10 cellular contexts compared by ENCODE assay signal in genomic region chr9:133888048-133888778, GRCh38.
DNase-seq lines count a peak whose midpoint lies in the region; ATAC-seq, FAIRE-seq and TF ChIP-seq lines count a peak whose summit lies in the region.
"Had no signal": no experiment of that assay in that cellular context is flagged by ENCODE, and none has a peak within 500 bp of the region (broad histone marks: within the 10 kb centered on the region; RNA-seq: fewer than 3 reads in every experiment).

No MANE protein-coding gene starts in this region.

- H2AFZ ChIP-seq in H1 (ENCODE audit: low read length), result no peak overlapping the region
- peak overlapping the region; percentile 74 for H2AFZ ChIP-seq in trophoblast cell (ENCODE audit: insufficient read depth, low read length, poor library complexity)

- H3K79me2 ChIP-seq in H1 (ENCODE audit: control insufficient read depth in 1 of 2, insufficient read depth in 2 of 2, low read length in 2 of 2) (peaks cover 0 to 46% of the 10 kb centered on the region in 2 experiments; a peak in 2 of 4 replicates), trophoblast cell (ENCODE audit: control insufficient read depth, insufficient read depth, low read length, poor library complexity) (peaks cover 48% of the 10 kb centered on the region)

- H4K5ac ChIP-seq in H1 (ENCODE audit: insufficient read length, low read depth, low read length), result no peak overlapping the region

- H3K9me3 ChIP-seq in HUES48 (ENCODE audit: control insufficient read depth, insufficient read depth, low read length) (no peaks in the 10 kb centered on the region), H1 (ENCODE audit: insufficient read depth in 2 of 2, low read depth in 1 of 2, low read length in 1 of 2) (no peaks in the 10 kb centered on the region), trophoblast cell (ENCODE audit: insufficient read depth, low read depth, low read length) (peaks cover 4% of the 10 kb centered on the region)
- H3K9me3 ChIP-seq: psoas muscle had no signal

- H3K23ac ChIP-seq in H1 (ENCODE audit: insufficient read length) (no peak overlapping the region), trophoblast cell (ENCODE audit: low read length) (no peak overlapping the region)

- 0 out of 2 replicates have a peak overlapping the region, but pooled peaks have one; percentile 61 for H2BK15ac ChIP-seq in H1 (ENCODE audit: low read length)

- no peak overlapping the region for H3K4me3 ChIP-seq in HUES48 (ENCODE audit: low read depth, low read length)
- H3K4me3 ChIP-seq in H1 (ENCODE audit: extremely low read depth in 1 of 4, insufficient read depth in 2 of 4, low read depth in 3 of 4, low read length in 4 of 4), result no peak overlapping the region
- no peak overlapping the region for H3K4me3 ChIP-seq in trophoblast cell (ENCODE audit: low read depth, low read length)
- H3K4me3 ChIP-seq: psoas muscle had no signal

- TF ChIP-seq EP300 in H1 (IDR thresholded peaks at IDR 0.05; ENCODE audit: borderline replicate concordance in 1 of 2, low read depth in 2 of 2, low read length in 2 of 2), result no peak

- no peak for TF ChIP-seq CTCF in H1 (IDR thresholded peaks at IDR 0.05; ENCODE audit: control extremely low read depth in 1 of 3, insufficient read depth in 1 of 3, low read depth in 1 of 3, low read length in 3 of 3)

- H3K27ac ChIP-seq in HUES48 (ENCODE audit: low read depth, low read length) (peak overlapping the region; percentile 44), H1 (ENCODE audit: low read depth, low read length) (peak overlapping the region; percentile 43; the same call in 1 of the 2 replicates), trophoblast cell (ENCODE audit: low read depth, low read length) (peak overlapping the region; percentile 80)
- H3K27ac ChIP-seq: psoas muscle had no signal

- no peaks in the 10 kb centered on the region for H3K27me3 ChIP-seq in HUES48 (ENCODE audit: control insufficient read depth, insufficient read depth, low read length)
- no peaks in the 10 kb centered on the region for H3K27me3 ChIP-seq in H1 (replicated peaks in 1 of 4; ENCODE audit: control insufficient read depth in 3 of 4, extremely low read depth in 1 of 4, insufficient read depth in 3 of 4, low read length in 3 of 4)
- no peaks in the 10 kb centered on the region for H3K27me3 ChIP-seq in trophoblast cell (ENCODE audit: insufficient read depth, low read length)

- ATAC-seq in HG02571 (IDR thresholded peaks at IDR 0.05; ENCODE audit: unreplicated experiment) (no peak), GM18505 (IDR thresholded peaks at IDR 0.05; ENCODE audit: unreplicated experiment) (no peak)
- ATAC-seq: left cardiac atrium, psoas muscle had no signal

- H3K4me1 ChIP-seq in HUES48 (ENCODE audit: control insufficient read depth, insufficient read depth, low read length) (peaks cover 36% of the 10 kb centered on the region), H1 (replicated peaks in 1 of 4; ENCODE audit: control insufficient read depth in 3 of 4, insufficient read depth in 4 of 4, low read length in 3 of 4) (peaks cover 0 to 47% (median 23%) of the 10 kb centered on the region in 4 experiments; a peak in 6 of 7 replicates), trophoblast cell (ENCODE audit: control insufficient read depth in 1 of 2, insufficient read depth in 2 of 2, low read length in 2 of 2) (peaks cover 55 to 66% of the 10 kb centered on the region in 2 experiments)
- H3K4me1 ChIP-seq: psoas muscle had no signal

- peaks cover 4% of the 10 kb centered on the region in 2 experiments for H4K20me1 ChIP-seq in H1 (replicated peaks in 1 of 2; ENCODE audit: control insufficient read depth in 1 of 2, insufficient read depth in 2 of 2, low read length in 2 of 2)

- H3K18ac ChIP-seq in H1 (ENCODE audit: extremely low read depth, low read length) (peak overlapping the region; percentile 83), trophoblast cell (ENCODE audit: low read length) (peak overlapping the region; percentile 42)

- H3K14ac ChIP-seq in H1 (ENCODE audit: insufficient read length) (no peak overlapping the region), trophoblast cell (ENCODE audit: low read length) (peak overlapping the region; percentile 51)

- peak overlapping the region; percentile 95; the same call in 1 of the 2 replicates for H2BK20ac ChIP-seq in H1 (ENCODE audit: low read length)

- no peak for TF ChIP-seq RAD21 in H1 (IDR thresholded peaks at IDR 0.05 in 1 of 2, conservative IDR thresholded peaks at IDR 0.05 in 1 of 2; ENCODE audit: low read depth in 2 of 2, low read length in 2 of 2)

- CTCF ChIA-PET in H1 (lab: Charles Lee; ENCODE audit: partially characterized antibody), result interaction anchor here (0.9 to 3.0 kb wide), 7 partner anchors 8 to 106 kb away, joined by 3 to 20 read pairs (median 4); no protein-coding TSS in a partner anchor

- H4K8ac ChIP-seq in H1 (ENCODE audit: extremely low read depth, insufficient read depth, low read length) (no peak overlapping the region), trophoblast cell (ENCODE audit: low read depth, low read length) (peak overlapping the region; percentile 49)

- H2BK12ac ChIP-seq in H1 (ENCODE audit: low read depth, low read length) (peak overlapping the region; percentile 97; the same call in 1 of the 2 replicates), trophoblast cell (ENCODE audit: low read length) (peak overlapping the region; percentile 98)

- no peaks in the 10 kb centered on the region for H3K36me3 ChIP-seq in HUES48 (ENCODE audit: control insufficient read depth, insufficient read depth, low read length)
- H3K36me3 ChIP-seq in H1 (ENCODE audit: control insufficient read depth in 2 of 4, insufficient read depth in 4 of 4, low read length in 3 of 4), result no peaks in the 10 kb centered on the region
- peaks cover 4 to 12% of the 10 kb centered on the region in 2 experiments for H3K36me3 ChIP-seq in trophoblast cell (ENCODE audit: control insufficient read depth in 1 of 2, insufficient read depth in 2 of 2, low read length in 2 of 2)

- DNase-seq in NCI-H510A (lab: John Stamatoyannopoulos, UW), result peak; percentile 81
- peak in 1 of 2 experiments; percentile 46 for DNase-seq in H1 (ENCODE audit: low read depth in 1 of 2, low spot score in 2 of 2)
- peak; percentile 54 to 63 for DNase-seq in trophoblast cell
- no peak for DNase-seq in HK-2 (ENCODE audit: unreplicated experiment)
- no peak for DNase-seq in GM12892 (ENCODE audit: insufficient read length)
- DNase-seq: left cardiac atrium, psoas muscle had no signal

- H4K12ac ChIP-seq in trophoblast cell (ENCODE audit: low read depth, low read length), result peak overlapping the region; percentile 93

- H2BK120ac ChIP-seq in H1 (replicated peaks; ENCODE audit: low read depth, low read length) (peak overlapping the region; percentile 33), trophoblast cell (ENCODE audit: insufficient read depth, low read length, poor library complexity) (peak overlapping the region; percentile 100)

- TF ChIP-seq POLR2A in H1 (IDR thresholded peaks at IDR 0.05; ENCODE audit: control extremely low read depth in 1 of 2, low read depth in 2 of 2, low read length in 2 of 2) (no peak), GM18505 (IDR thresholded peaks at IDR 0.05; ENCODE audit: borderline replicate concordance, extremely low read depth, insufficient read depth, insufficient read length) (no peak), GM12892 (IDR thresholded peaks at IDR 0.05; ENCODE audit: low read depth, low read length) (no peak)

- H3K4ac ChIP-seq in H1 (replicated peaks; ENCODE audit: insufficient read length, low read depth, low read length) (peak overlapping the region; percentile 98), trophoblast cell (ENCODE audit: low read depth, low read length) (peak overlapping the region; percentile 80)

- no peak overlapping the region; the same call in 1 of the 2 replicates for H3K9ac ChIP-seq in HUES48 (ENCODE audit: low read depth, low read length)
- H3K9ac ChIP-seq in H1 (replicated peaks in 1 of 4; ENCODE audit: extremely low read depth in 1 of 4, low read depth in 3 of 4, low read length in 3 of 4), result peak overlapping the region in 2 of 4 experiments; percentile 10 to 20; a peak in 1 of 7 replicates
- H3K9ac ChIP-seq in trophoblast cell (ENCODE audit: low read length), result no peak overlapping the region

- 72% methylated on average over 21 of the region's 25 CpGs; no CpG with 5 or more reads in 1 of the 2 experiments for WGBS in H1 (ENCODE audit: extremely low coverage in 1 of 2, insufficient coverage in 1 of 2, insufficient read length in 1 of 2, insufficient replicate concordance in 2 of 2, low coverage in 1 of 2, low lambda C conversion rate in 2 of 2, missing lambda C conversion rate in 1 of 2), 2 experiments
- no CpG with 5 or more reads among the region's 25 CpGs for WGBS in trophoblast cell (ENCODE audit: extremely low coverage, insufficient coverage, insufficient read length)

- H3K79me1 ChIP-seq in H1 (ENCODE audit: low read depth, low read length), result peaks cover 7% of the 10 kb centered on the region
- H3K79me1 ChIP-seq in trophoblast cell (ENCODE audit: low read length), result peaks cover 59% of the 10 kb centered on the region

- H4K91ac ChIP-seq in H1 (replicated peaks; ENCODE audit: insufficient read length, low read length) (peak overlapping the region; percentile 89), trophoblast cell (ENCODE audit: low read depth, low read length) (peak overlapping the region; percentile 97)

- H2AK5ac ChIP-seq in H1 (ENCODE audit: low read depth, low read length), result peak overlapping the region; percentile 60; the same call in 1 of the 2 replicates
- peak overlapping the region; percentile 99 for H2AK5ac ChIP-seq in trophoblast cell (ENCODE audit: low read length)

- H2BK5ac ChIP-seq in H1 (ENCODE audit: low read depth, low read length), result peak overlapping the region; percentile 97
- H2BK5ac ChIP-seq in trophoblast cell (ENCODE audit: low read depth, low read length, poor library complexity), result peak overlapping the region; percentile 99

- POLR2A ChIA-PET in H1 (lab: Charles Lee; ENCODE audit: partially characterized antibody), result interaction anchor here (1.1 kb wide), 1 partner anchor 272 kb away, joined by 3 read pairs; no protein-coding TSS in a partner anchor

- FAIRE-seq in H1 (lab: Jason Lieb, UNC), result no peak
- no peak for FAIRE-seq in GM12892 (lab: Jason Lieb, UNC)

- H3K4me2 ChIP-seq in H1 (ENCODE audit: insufficient read depth in 1 of 2, low read depth in 2 of 2, low read length in 2 of 2) (peak overlapping the region in 1 of 2 experiments; percentile 27; a peak in 1 of 4 replicates), trophoblast cell (ENCODE audit: low read length) (no peak overlapping the region)

- no peaks in the 10 kb centered on the region; the same call in 1 of the 2 replicates for H3K23me2 ChIP-seq in H1 (ENCODE audit: low read depth, low read length)

- H3K56ac ChIP-seq in H1 (replicated peaks; ENCODE audit: insufficient read length, low read depth, low read length), result no peak overlapping the region

TF ChIP-seq in H1, 55 proteins besides CTCF, POLR2A, EP300 and RAD21 (continues in another document):
- TF ChIP-seq RNF2 (IDR thresholded peaks at IDR 0.05; ENCODE audit: borderline replicate concordance, low read depth, low read length, missing control alignments, poor library complexity, severe bottlenecking) (no peak), CBX8 (IDR thresholded peaks at IDR 0.05; ENCODE audit: borderline replicate concordance, low read depth, low read length) (no peak), KDM5A (IDR thresholded peaks at IDR 0.05; ENCODE audit: low read length) (no peak)

Comparison
In these comparisons a context has a peak if more than half of its experiments do, and no peak if none do; other contexts are left out.
1. DNase-seq: peak in NCI-H510A (single experiment) and trophoblast cell (2 of 2); none in HK-2 (single experiment) and GM12892 (single experiment).
2. Peak in every context shown above with its lines, with median percentiles within 50 percentile points of each other: H3K27ac ChIP-seq.